In genomic region chr10:32378371-32379301, GRCh38 we compare ENCODE assay signal across 8 cellular contexts. TPM values are rescaled to one million over a fixed set of nuclear protein-coding genes. Genes with fewer than 3 reads are reported as not detected.
DNase-seq lines count a peak whose midpoint lies in the region; ATAC-seq, FAIRE-seq and TF ChIP-seq lines count a peak whose summit lies in the region.

No MANE protein-coding gene starts in this region.

- POLR2A ChIA-PET in naive thymus-derived CD4-positive, alpha-beta T cell (lab: Charles Lee): interaction anchor here (0.5 to 10.0 kb wide), 32 partner anchors 9 to 1594 kb away, joined by 3 to 111 read pairs (median 4); partner anchors contain the start of genes CCDC7 and EPC1

- no peak overlapping the region for H3K4me3 Mint-ChIP-seq in activated T-helper 1 cell treated with anti-CD3 and anti-CD28 coated beads, Interleukin-12 subunit alpha, Interleukin-12 subunit beta, Interleukin-2, Interleukin-4 antibody, amounts not matched to agents 30 ng/mL and 10 ng/mL and 1 ng/mL, durations not matched to agents 14 hours and 24 hours and 36 hours
- no peak overlapping the region for H3K4me3 Mint-ChIP-seq in naive thymus-derived CD4-positive, alpha-beta T cell
- no peak overlapping the region for H3K4me3 Mint-ChIP-seq in stimulated activated memory B cell treated with anti-CD40 and anti-IgM and Interleukin-4, amounts not matched to agents 10 μg/mL and 1 μg/mL and 100 μg/mL, for 72 hours

- H3K4me1 Mint-ChIP-seq in activated T-helper 1 cell treated with anti-CD3 and anti-CD28 coated beads, Interleukin-12 subunit alpha, Interleukin-12 subunit beta, Interleukin-2, Interleukin-4 antibody, amounts not matched to agents 30 ng/mL and 10 ng/mL and 1 ng/mL, durations not matched to agents 14 hours and 24 hours and 36 hours (ENCODE audit: low read depth): peaks cover 26% of the 10 kb centered on the region
- H3K4me1 Mint-ChIP-seq in naive thymus-derived CD4-positive, alpha-beta T cell: peaks cover 12 to 21% (median 20%) of the 10 kb centered on the region in 7 donors
- peaks cover 14% of the 10 kb centered on the region for H3K4me1 Mint-ChIP-seq in stimulated activated memory B cell treated with anti-CD40 and anti-IgM and Interleukin-4, amounts not matched to agents 10 μg/mL and 1 μg/mL and 100 μg/mL, for 72 hours

- H3K4me1 ChIP-seq in DOHH2 (ENCODE audit: control insufficient read depth, low read length) (peaks cover 25% of the 10 kb centered on the region), GM23248 (ENCODE audit: insufficient read depth) (peaks cover 20% of the 10 kb centered on the region; the same call in 1 of the 2 replicates)
- peaks cover 4 to 11% of the 10 kb centered on the region in 2 donors for H3K4me1 ChIP-seq in naive thymus-derived CD4-positive, alpha-beta T cell (ENCODE audit: control insufficient read depth in 2 of 2, insufficient read depth in 2 of 2, low read length in 2 of 2)

- peak; percentile 73 for FAIRE-seq in RCC 7860 (lab: Jason Lieb, UNC)

- no peak overlapping the region for H3K27ac Mint-ChIP-seq in activated T-helper 1 cell treated with anti-CD3 and anti-CD28 coated beads, Interleukin-12 subunit alpha, Interleukin-12 subunit beta, Interleukin-2, Interleukin-4 antibody, amounts not matched to agents 30 ng/mL and 10 ng/mL and 1 ng/mL, durations not matched to agents 14 hours and 24 hours and 36 hours
- no peak overlapping the region for H3K27ac Mint-ChIP-seq in naive thymus-derived CD4-positive, alpha-beta T cell
- no peak overlapping the region for H3K27ac Mint-ChIP-seq in stimulated activated memory B cell treated with anti-CD40 and anti-IgM and Interleukin-4, amounts not matched to agents 10 μg/mL and 1 μg/mL and 100 μg/mL, for 72 hours

- in situ Hi-C loops in GM23248 (cut with MboI): no loop called here

- H3K36me3 ChIP-seq in DOHH2 (ENCODE audit: control insufficient read depth, low read length) (no peaks in the 10 kb centered on the region), GM23248 (ENCODE audit: low read depth) (no peaks in the 10 kb centered on the region)
- H3K36me3 ChIP-seq in naive thymus-derived CD4-positive, alpha-beta T cell (ENCODE audit: control insufficient read depth in 2 of 3, insufficient read depth in 3 of 3, low read length in 3 of 3): no peaks in the 10 kb centered on the region

- peak overlapping the region; percentile 93 for H3K9ac ChIP-seq in GM23248

- DNase-seq in GM23248: peak; percentile 97
- DNase-seq in Kasumi-1 (lab: John Stamatoyannopoulos, UW): peak; percentile 98 to 99
- peak; percentile 67 for DNase-seq in RCC 7860 (ENCODE audit: low spot score)
- DNase-seq in activated T-helper 1 cell treated with anti-CD3 and anti-CD28 coated beads, Interleukin-12 subunit alpha, Interleukin-12 subunit beta, Interleukin-2, Interleukin-4 antibody, amounts not matched to agents 30 ng/mL and 10 ng/mL and 1 ng/mL, durations not matched to agents 14 hours and 24 hours and 36 hours (ENCODE audit: low spot score): peak; percentile 88
- peak; percentile 86 for DNase-seq in fibroblast of peridontal ligament (ENCODE audit: extremely low read depth)
- peak; percentile 69 to 95 (median 91) for DNase-seq in naive thymus-derived CD4-positive, alpha-beta T cell

- H3K27me3 Mint-ChIP-seq in activated T-helper 1 cell treated with anti-CD3 and anti-CD28 coated beads, Interleukin-12 subunit alpha, Interleukin-12 subunit beta, Interleukin-2, Interleukin-4 antibody, amounts not matched to agents 30 ng/mL and 10 ng/mL and 1 ng/mL, durations not matched to agents 14 hours and 24 hours and 36 hours (ENCODE audit: insufficient read depth): no peaks in the 10 kb centered on the region
- H3K27me3 Mint-ChIP-seq in naive thymus-derived CD4-positive, alpha-beta T cell: no peaks in the 10 kb centered on the region
- no peaks in the 10 kb centered on the region for H3K27me3 Mint-ChIP-seq in stimulated activated memory B cell treated with anti-CD40 and anti-IgM and Interleukin-4, amounts not matched to agents 10 μg/mL and 1 μg/mL and 100 μg/mL, for 72 hours

- TF ChIP-seq CTCF in DOHH2 (IDR thresholded peaks at IDR 0.05; ENCODE audit: low read depth, low read length, poor library complexity, severe bottlenecking): no peak

- H3K9me3 Mint-ChIP-seq in activated T-helper 1 cell treated with anti-CD3 and anti-CD28 coated beads, Interleukin-12 subunit alpha, Interleukin-12 subunit beta, Interleukin-2, Interleukin-4 antibody, amounts not matched to agents 30 ng/mL and 10 ng/mL and 1 ng/mL, durations not matched to agents 14 hours and 24 hours and 36 hours: peaks cover 3% of the 10 kb centered on the region
- no peaks in the 10 kb centered on the region for H3K9me3 Mint-ChIP-seq in naive thymus-derived CD4-positive, alpha-beta T cell
- H3K9me3 Mint-ChIP-seq in stimulated activated memory B cell treated with anti-CD40 and anti-IgM and Interleukin-4, amounts not matched to agents 10 μg/mL and 1 μg/mL and 100 μg/mL, for 72 hours: peaks cover 2% of the 10 kb centered on the region

- peak overlapping the region; percentile 93 for H2AFZ ChIP-seq in GM23248

- no peaks in the 10 kb centered on the region for H3K27me3 ChIP-seq in DOHH2 (ENCODE audit: control insufficient read depth, low read length)
- no peaks in the 10 kb centered on the region for H3K27me3 ChIP-seq in GM23248 (replicated peaks; ENCODE audit: insufficient read depth)
- H3K27me3 ChIP-seq in naive thymus-derived CD4-positive, alpha-beta T cell (ENCODE audit: control insufficient read depth in 2 of 2, insufficient read depth in 2 of 2, low read length in 2 of 2): no peaks in the 10 kb centered on the region

- ATAC-seq in naive thymus-derived CD4-positive, alpha-beta T cell: peak; percentile 97
- ATAC-seq in stimulated activated memory B cell treated with anti-CD40 and anti-IgM and Interleukin-4, amounts not matched to agents 10 μg/mL and 1 μg/mL and 100 μg/mL, for 72 hours: peak; percentile 99

- CTCF ChIA-PET in naive thymus-derived CD4-positive, alpha-beta T cell (lab: Charles Lee): interaction anchor here (0.7 to 2.0 kb wide), 11 partner anchors 10 to 761 kb away, joined by 3 to 10 read pairs (median 4); partner anchors contain the start of gene CCDC7

- H3F3A ChIP-seq in DOHH2 (ENCODE audit: control insufficient read depth, insufficient read depth) (peaks cover 7% of the 10 kb centered on the region), GM23248 (ENCODE audit: insufficient read depth) (peaks cover 3% of the 10 kb centered on the region; the same call in 1 of the 2 replicates)

- H3K4me2 ChIP-seq in DOHH2 (ENCODE audit: low read length) (peak overlapping the region; percentile 88), GM23248 (ENCODE audit: unreplicated experiment) (peak overlapping the region; percentile 100)

- H3K9me3 ChIP-seq in DOHH2 (ENCODE audit: control insufficient read depth, insufficient read depth, low read length): no peaks in the 10 kb centered on the region
- no peaks in the 10 kb centered on the region for H3K9me3 ChIP-seq in GM23248 (ENCODE audit: low read depth)
- no peaks in the 10 kb centered on the region for H3K9me3 ChIP-seq in naive thymus-derived CD4-positive, alpha-beta T cell (ENCODE audit: control insufficient read depth in 2 of 3, low read length in 3 of 3)

- H3K27ac ChIP-seq in DOHH2 (ENCODE audit: low read depth, low read length) (peak overlapping the region; percentile 76), GM23248 (peak overlapping the region; percentile 81)
- peak overlapping the region; percentile 91 for H3K27ac ChIP-seq in naive thymus-derived CD4-positive, alpha-beta T cell (ENCODE audit: low read depth, low read length)

- H4K20me1 ChIP-seq in DOHH2 (ENCODE audit: control insufficient read depth, insufficient read depth, low read depth, low read length) (no peaks in the 10 kb centered on the region), GM23248 (ENCODE audit: insufficient read depth) (no peaks in the 10 kb centered on the region)

- WGBS in GM23248 (ENCODE audit: low coverage in 1 of 2, low lambda C conversion rate in 2 of 2, missing lambda C conversion rate in 2 of 2), 2 experiments: 0 to 1% methylated on average over 18 of the region's 18 CpGs

- H3K4me3 ChIP-seq in DOHH2 (ENCODE audit: low read length) (peak overlapping the region; percentile 77), GM23248 (peak overlapping the region; percentile 93)
- peak overlapping the region; percentile 92 for H3K4me3 ChIP-seq in naive thymus-derived CD4-positive, alpha-beta T cell (ENCODE audit: low read length)

- no peaks in the 10 kb centered on the region for H3K36me3 Mint-ChIP-seq in activated T-helper 1 cell treated with anti-CD3 and anti-CD28 coated beads, Interleukin-12 subunit alpha, Interleukin-12 subunit beta, Interleukin-2, Interleukin-4 antibody, amounts not matched to agents 30 ng/mL and 10 ng/mL and 1 ng/mL, durations not matched to agents 14 hours and 24 hours and 36 hours (ENCODE audit: low read depth)
- peaks cover 0 to 14% (median 5%) of the 10 kb centered on the region in 5 donors for H3K36me3 Mint-ChIP-seq in naive thymus-derived CD4-positive, alpha-beta T cell
- H3K36me3 Mint-ChIP-seq in stimulated activated memory B cell treated with anti-CD40 and anti-IgM and Interleukin-4, amounts not matched to agents 10 μg/mL and 1 μg/mL and 100 μg/mL, for 72 hours: no peaks in the 10 kb centered on the region

- peaks cover 48% of the 10 kb centered on the region for H3K79me2 ChIP-seq in DOHH2 (ENCODE audit: control insufficient read depth, low read length)
- H3K79me2 ChIP-seq in GM23248 (ENCODE audit: insufficient read depth): peaks cover 50% of the 10 kb centered on the region

- intact Hi-C loops in activated T-helper 1 cell treated with anti-CD3 and anti-CD28 coated beads, Interleukin-12 subunit alpha, Interleukin-12 subunit beta, Interleukin-2, Interleukin-4 antibody, amounts not matched to agents 30 ng/mL and 10 ng/mL and 1 ng/mL, durations not matched to agents 14 hours and 24 hours and 36 hours (cut with micrococcal nuclease): loop anchor here (1.0 to 5.0 kb wide), 10 partner anchors 11 to 759 kb away; partner anchors contain the start of genes CCDC7, ITGB1 and KIF5B
- intact Hi-C loops in naive thymus-derived CD4-positive, alpha-beta T cell (cut with micrococcal nuclease): loop anchor here (1.0 to 10.0 kb wide), 20 partner anchors 9 to 1941 kb away; partner anchors contain the start of genes CCDC7 (in 2 of the 2), ITGB1 (in 2 of the 2), ARHGAP12 (in 1 of the 2) and KIF5B (in 1 of the 2)

- H3K9me2 ChIP-seq in DOHH2 (replicated peaks; ENCODE audit: control insufficient read depth, low read length) (no peaks in the 10 kb centered on the region), GM23248 (ENCODE audit: insufficient read depth) (no peaks in the 10 kb centered on the region)

RNA-seq across cellular contexts. Expression of gene EPC1, which starts 31.7 kb away (rescaled TPM):
- 12.5 and 19.1 TPM in 2 replicates for total RNA-seq in GM23248 (2014; rRNA removed; shearing (Covaris generic))
- 10.6 and 10.7 TPM in 2 replicates for polyA plus RNA-seq in GM23248 (2016; fragmentation: Nextera tagmentation; extraction: Ambion mirVana)
- total RNA-seq in activated T-helper 1 cell treated with anti-CD3 and anti-CD28 coated beads, Interleukin-12 subunit alpha, Interleukin-12 subunit beta, Interleukin-2, Interleukin-4 antibody, amounts not matched to agents 30 ng/mL and 10 ng/mL and 1 ng/mL, durations not matched to agents 14 hours and 24 hours and 36 hours: 36.5 and 37.8 TPM in 2 replicates
- 100 to 1,000 TPM in 4 of 5 experiments, 10 to 100 TPM in 1; 46.0 to 156 (median 117) TPM for total RNA-seq in naive thymus-derived CD4-positive, alpha-beta T cell
- 10 to 100 TPM; 50.0 to 63.3 TPM for polyA plus RNA-seq in naive thymus-derived CD4-positive, alpha-beta T cell

Comparison
In these comparisons a context has a peak if more than half of its experiments do, and no peak if none do; other contexts are left out.
1. Peak in every context shown above with its lines: DNase-seq, ATAC-seq, H3K4me3 ChIP-seq and H3K27ac ChIP-seq.